1 cellular context compared by ENCODE assay signal in the genomic region with DNA sequence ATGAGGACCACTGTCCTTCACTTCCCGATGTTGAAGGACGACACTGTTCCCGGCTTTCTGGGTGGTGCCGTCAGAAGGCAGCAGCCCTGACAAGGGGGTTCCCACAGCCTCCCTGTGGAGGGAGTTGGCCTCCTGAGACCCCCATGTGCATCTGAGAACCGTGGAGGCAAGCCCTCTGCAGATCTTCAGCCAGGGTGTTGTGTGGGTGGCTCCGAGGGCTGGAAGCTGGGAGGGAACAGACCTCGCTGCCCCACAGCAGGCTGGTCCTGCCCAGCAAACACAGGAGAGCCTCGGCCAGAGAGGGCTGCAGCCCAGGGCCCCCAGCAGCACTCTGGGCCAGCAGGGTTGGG.
TF ChIP-seq lines count a peak whose summit lies in the region.

No MANE protein-coding gene starts in this region.

TF ChIP-seq in GM23338, 12 proteins besides CTCF, POLR2A, EP300 and RAD21 (continued from another document):
- TF ChIP-seq, protein P1, sequence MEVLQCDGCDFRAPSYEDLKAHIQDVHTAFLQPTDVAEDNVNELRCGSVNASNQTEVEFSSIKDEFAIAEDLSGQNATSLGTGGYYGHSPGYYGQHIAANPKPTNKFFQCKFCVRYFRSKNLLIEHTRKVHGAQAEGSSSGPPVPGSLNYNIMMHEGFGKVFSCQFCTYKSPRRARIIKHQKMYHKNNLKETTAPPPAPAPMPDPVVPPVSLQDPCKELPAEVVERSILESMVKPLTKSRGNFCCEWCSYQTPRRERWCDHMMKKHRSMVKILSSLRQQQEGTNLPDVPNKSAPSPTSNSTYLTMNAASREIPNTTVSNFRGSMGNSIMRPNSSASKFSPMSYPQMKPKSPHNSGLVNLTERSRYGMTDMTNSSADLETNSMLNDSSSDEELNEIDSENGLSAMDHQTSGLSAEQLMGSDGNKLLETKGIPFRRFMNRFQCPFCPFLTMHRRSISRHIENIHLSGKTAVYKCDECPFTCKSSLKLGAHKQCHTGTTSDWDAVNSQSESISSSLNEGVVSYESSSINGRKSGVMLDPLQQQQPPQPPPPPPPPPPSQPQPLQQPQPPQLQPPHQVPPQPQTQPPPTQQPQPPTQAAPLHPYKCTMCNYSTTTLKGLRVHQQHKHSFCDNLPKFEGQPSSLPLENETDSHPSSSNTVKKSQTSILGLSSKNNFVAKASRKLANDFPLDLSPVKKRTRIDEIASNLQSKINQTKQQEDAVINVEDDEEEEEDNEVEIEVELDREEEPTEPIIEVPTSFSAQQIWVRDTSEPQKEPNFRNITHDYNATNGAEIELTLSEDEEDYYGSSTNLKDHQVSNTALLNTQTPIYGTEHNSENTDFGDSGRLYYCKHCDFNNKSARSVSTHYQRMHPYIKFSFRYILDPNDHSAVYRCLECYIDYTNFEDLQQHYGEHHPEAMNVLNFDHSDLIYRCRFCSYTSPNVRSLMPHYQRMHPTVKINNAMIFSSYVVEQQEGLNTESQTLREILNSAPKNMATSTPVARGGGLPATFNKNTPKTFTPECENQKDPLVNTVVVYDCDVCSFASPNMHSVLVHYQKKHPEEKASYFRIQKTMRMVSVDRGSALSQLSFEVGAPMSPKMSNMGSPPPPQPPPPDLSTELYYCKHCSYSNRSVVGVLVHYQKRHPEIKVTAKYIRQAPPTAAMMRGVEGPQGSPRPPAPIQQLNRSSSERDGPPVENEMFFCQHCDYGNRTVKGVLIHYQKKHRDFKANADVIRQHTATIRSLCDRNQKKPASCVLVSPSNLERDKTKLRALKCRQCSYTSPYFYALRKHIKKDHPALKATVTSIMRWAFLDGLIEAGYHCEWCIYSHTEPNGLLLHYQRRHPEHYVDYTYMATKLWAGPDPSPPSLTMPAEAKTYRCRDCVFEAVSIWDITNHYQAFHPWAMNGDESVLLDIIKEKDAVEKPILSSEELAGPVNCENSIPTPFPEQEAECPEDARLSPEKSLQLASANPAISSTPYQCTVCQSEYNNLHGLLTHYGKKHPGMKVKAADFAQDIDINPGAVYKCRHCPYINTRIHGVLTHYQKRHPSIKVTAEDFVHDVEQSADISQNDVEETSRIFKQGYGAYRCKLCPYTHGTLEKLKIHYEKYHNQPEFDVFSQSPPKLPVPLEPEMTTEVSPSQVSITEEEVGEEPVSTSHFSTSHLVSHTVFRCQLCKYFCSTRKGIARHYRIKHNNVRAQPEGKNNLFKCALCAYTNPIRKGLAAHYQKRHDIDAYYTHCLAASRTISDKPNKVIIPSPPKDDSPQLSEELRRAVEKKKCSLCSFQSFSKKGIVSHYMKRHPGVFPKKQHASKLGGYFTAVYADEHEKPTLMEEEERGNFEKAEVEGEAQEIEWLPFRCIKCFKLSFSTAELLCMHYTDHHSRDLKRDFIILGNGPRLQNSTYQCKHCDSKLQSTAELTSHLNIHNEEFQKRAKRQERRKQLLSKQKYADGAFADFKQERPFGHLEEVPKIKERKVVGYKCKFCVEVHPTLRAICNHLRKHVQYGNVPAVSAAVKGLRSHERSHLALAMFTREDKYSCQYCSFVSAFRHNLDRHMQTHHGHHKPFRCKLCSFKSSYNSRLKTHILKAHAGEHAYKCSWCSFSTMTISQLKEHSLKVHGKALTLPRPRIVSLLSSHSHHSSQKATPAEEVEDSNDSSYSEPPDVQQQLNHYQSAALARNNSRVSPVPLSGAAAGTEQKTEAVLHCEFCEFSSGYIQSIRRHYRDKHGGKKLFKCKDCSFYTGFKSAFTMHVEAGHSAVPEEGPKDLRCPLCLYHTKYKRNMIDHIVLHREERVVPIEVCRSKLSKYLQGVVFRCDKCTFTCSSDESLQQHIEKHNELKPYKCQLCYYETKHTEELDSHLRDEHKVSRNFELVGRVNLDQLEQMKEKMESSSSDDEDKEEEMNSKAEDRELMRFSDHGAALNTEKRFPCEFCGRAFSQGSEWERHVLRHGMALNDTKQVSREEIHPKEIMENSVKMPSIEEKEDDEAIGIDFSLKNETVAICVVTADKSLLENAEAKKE (CRISPR knock-in tag; IDR thresholded peaks at IDR 0.05) = no peak
- no peak for TF ChIP-seq ZNF331 (CRISPR knock-in tag; IDR thresholded peaks at IDR 0.05; ENCODE audit: low read depth)
- TF ChIP-seq, protein P2, sequence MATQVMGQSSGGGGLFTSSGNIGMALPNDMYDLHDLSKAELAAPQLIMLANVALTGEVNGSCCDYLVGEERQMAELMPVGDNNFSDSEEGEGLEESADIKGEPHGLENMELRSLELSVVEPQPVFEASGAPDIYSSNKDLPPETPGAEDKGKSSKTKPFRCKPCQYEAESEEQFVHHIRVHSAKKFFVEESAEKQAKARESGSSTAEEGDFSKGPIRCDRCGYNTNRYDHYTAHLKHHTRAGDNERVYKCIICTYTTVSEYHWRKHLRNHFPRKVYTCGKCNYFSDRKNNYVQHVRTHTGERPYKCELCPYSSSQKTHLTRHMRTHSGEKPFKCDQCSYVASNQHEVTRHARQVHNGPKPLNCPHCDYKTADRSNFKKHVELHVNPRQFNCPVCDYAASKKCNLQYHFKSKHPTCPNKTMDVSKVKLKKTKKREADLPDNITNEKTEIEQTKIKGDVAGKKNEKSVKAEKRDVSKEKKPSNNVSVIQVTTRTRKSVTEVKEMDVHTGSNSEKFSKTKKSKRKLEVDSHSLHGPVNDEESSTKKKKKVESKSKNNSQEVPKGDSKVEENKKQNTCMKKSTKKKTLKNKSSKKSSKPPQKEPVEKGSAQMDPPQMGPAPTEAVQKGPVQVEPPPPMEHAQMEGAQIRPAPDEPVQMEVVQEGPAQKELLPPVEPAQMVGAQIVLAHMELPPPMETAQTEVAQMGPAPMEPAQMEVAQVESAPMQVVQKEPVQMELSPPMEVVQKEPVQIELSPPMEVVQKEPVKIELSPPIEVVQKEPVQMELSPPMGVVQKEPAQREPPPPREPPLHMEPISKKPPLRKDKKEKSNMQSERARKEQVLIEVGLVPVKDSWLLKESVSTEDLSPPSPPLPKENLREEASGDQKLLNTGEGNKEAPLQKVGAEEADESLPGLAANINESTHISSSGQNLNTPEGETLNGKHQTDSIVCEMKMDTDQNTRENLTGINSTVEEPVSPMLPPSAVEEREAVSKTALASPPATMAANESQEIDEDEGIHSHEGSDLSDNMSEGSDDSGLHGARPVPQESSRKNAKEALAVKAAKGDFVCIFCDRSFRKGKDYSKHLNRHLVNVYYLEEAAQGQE (IDR thresholded peaks at IDR 0.05; ENCODE audit: unreplicated experiment) = no peak
- TF ChIP-seq POLR2AphosphoS5 (IDR thresholded peaks at IDR 0.05; ENCODE audit: low read depth) = no peak
- TF ChIP-seq, protein P3, sequence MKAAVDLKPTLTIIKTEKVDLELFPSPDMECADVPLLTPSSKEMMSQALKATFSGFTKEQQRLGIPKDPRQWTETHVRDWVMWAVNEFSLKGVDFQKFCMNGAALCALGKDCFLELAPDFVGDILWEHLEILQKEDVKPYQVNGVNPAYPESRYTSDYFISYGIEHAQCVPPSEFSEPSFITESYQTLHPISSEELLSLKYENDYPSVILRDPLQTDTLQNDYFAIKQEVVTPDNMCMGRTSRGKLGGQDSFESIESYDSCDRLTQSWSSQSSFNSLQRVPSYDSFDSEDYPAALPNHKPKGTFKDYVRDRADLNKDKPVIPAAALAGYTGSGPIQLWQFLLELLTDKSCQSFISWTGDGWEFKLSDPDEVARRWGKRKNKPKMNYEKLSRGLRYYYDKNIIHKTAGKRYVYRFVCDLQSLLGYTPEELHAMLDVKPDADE (IDR thresholded peaks at IDR 0.05) = no peak
- no peak for TF ChIP-seq NANOG (IDR thresholded peaks at IDR 0.05; ENCODE audit: borderline replicate concordance)
